ENCODE assay signal across 21 cellular contexts in genomic region chr9:133987455-133987800, GRCh38. TPM values are rescaled to one million over a fixed set of nuclear protein-coding genes. Genes with fewer than 3 reads are reported as not detected.
DNase-seq lines count a peak whose midpoint lies in the region; ATAC-seq, FAIRE-seq and TF ChIP-seq lines count a peak whose summit lies in the region.
"Had no signal": no experiment of that assay in that cellular context is flagged by ENCODE, and none has a peak within 500 bp of the region (broad histone marks: within the 10 kb centered on the region; RNA-seq: fewer than 3 reads in every experiment).

No MANE protein-coding gene starts in this region.

- peaks cover 72% of the 10 kb centered on the region for H3K79me2 ChIP-seq in Loucy (ENCODE audit: insufficient read depth, low read length)
- peaks cover 89% of the 10 kb centered on the region for H3K79me2 ChIP-seq in GM12878 (ENCODE audit: control insufficient read depth, insufficient read depth, low read length)
- H3K79me2 ChIP-seq in HepG2 (ENCODE audit: insufficient read depth, low read length) = peaks cover 91% of the 10 kb centered on the region

- no peaks in the 10 kb centered on the region for H3K36me3 Mint-ChIP-seq in progenitor cell of endocrine pancreas (ENCODE audit: insufficient read depth)

- H3K36me3 ChIP-seq in Loucy (ENCODE audit: insufficient read depth, low read length) (no peaks in the 10 kb centered on the region), GM12878 (ENCODE audit: control insufficient read depth in 2 of 2, insufficient read depth in 2 of 2, low read length in 1 of 2) (no peaks in the 10 kb centered on the region; a peak in 3 of 4 replicates), HepG2 (replicated peaks in 1 of 2; ENCODE audit: control insufficient read depth in 1 of 2, insufficient read depth in 2 of 2, low read length in 2 of 2) (peaks cover 4 to 16% of the 10 kb centered on the region in 2 experiments; a peak in 4 of 5 replicates)
- H3K36me3 ChIP-seq: MG63 had no signal

- no TSS peak for BruUV-seq in GM12878 (replicated peaks; lab: Mats Ljungman, UMichigan)
- no TSS peak for BruUV-seq in HepG2 (replicated peaks; lab: Mats Ljungman, UMichigan)

- H3K4me3 ChIP-seq in Loucy (ENCODE audit: low read length, poor library complexity, severe bottlenecking) = no peak overlapping the region
- H3K4me3 ChIP-seq in GM12878 = no peak overlapping the region
- H3K4me3 ChIP-seq in HepG2 (replicated peaks in 1 of 3; ENCODE audit: insufficient read depth in 1 of 3, low read depth in 2 of 3, low read length in 3 of 3) = no peak overlapping the region
- H3K4me3 ChIP-seq: MG63, PC-9 had no signal

- TF ChIP-seq POLR2A in GM12878 (IDR thresholded peaks at IDR 0.05; ENCODE audit: low read depth, low read length) = no peak
- TF ChIP-seq POLR2A in HepG2 (IDR thresholded peaks at IDR 0.05; ENCODE audit: insufficient read depth in 1 of 2, low read depth in 2 of 2, low read length in 2 of 2) = no peak

- H3K4me1 ChIP-seq in Loucy (ENCODE audit: insufficient read depth, low read length, poor library complexity, severe bottlenecking) = peaks cover 24% of the 10 kb centered on the region
- peaks cover 6% of the 10 kb centered on the region for H3K4me1 ChIP-seq in GM12878 (ENCODE audit: control insufficient read depth, insufficient read depth, low read length)
- peaks cover 49% of the 10 kb centered on the region for H3K4me1 ChIP-seq in HepG2 (ENCODE audit: insufficient read depth, low read length)

- in situ Hi-C loops in GM12878 (cut with MboI) = no loop called here
- in situ Hi-C loops in HepG2 (cut with HindIII; ENCODE audit: extremely low pct_ligation_motif_present, low pct_unique_long_range_greater_than_20kb) = no loop called here

- TF ChIP-seq RAD21 in GM12878 (IDR thresholded peaks at IDR 0.05; ENCODE audit: insufficient read depth, low read depth, low read length) = no peak
- no peak for TF ChIP-seq RAD21 in HepG2 (CRISPR knock-in tag; IDR thresholded peaks at IDR 0.05)

- CTCF ChIA-PET in GM12878 (lab: Yijun Ruan, JAX) (no interaction called here), HepG2 (lab: Yijun Ruan, JAX; ENCODE audit: low intra/inter-chr PET ratio, low total read pairs) (no interaction called here)

- H3K27me3 ChIP-seq in Loucy (ENCODE audit: insufficient read depth, low read length, poor library complexity, severe bottlenecking) (no peaks in the 10 kb centered on the region), GM12878 (replicated peaks in 1 of 2; ENCODE audit: control insufficient read depth in 2 of 2, insufficient read depth in 2 of 2, low read length in 1 of 2) (no peaks in the 10 kb centered on the region), HepG2 (ENCODE audit: control insufficient read depth in 1 of 2, insufficient read depth in 2 of 2, low read length in 2 of 2) (no peaks in the 10 kb centered on the region)
- H3K27me3 ChIP-seq: MG63 had no signal

- FAIRE-seq in GM12878 (lab: Jason Lieb, UNC) (no peak), HepG2 (lab: Jason Lieb, UNC) (no peak), GM19239 (lab: Jason Lieb, UNC) (no peak)
- FAIRE-seq: G401.6, GM12891 had no signal

- DNase-seq in GM12878 (ENCODE audit: low read depth, low spot score) (no peak), HepG2 (ENCODE audit: low spot score) (no peak), progenitor cell of endocrine pancreas (ENCODE audit: low spot score, unreplicated experiment) (no peak), D341Med (ENCODE audit: low spot score) (no peak), globus pallidus (ENCODE audit: low spot score) (no peak), GM19239 (ENCODE audit: insufficient read length, low spot score) (no peak)
- DNase-seq: Calu3; CD4-positive, alpha-beta T cell; DMS79 treated with DMSO at 0.1 percent for 48 hours; GOT3; MG63; NCI-H1092; NCI-H2081 treated with DMSO at 0.1 percent for 48 hours; NCI-H510A; NCI-H774; PC-9; SK-N-SH had no signal

- no peak for TF ChIP-seq EP300 in GM12878 (IDR thresholded peaks at IDR 0.05; ENCODE audit: borderline replicate concordance in 1 of 2, control insufficient read depth in 1 of 2, low read depth in 2 of 2, low read length in 2 of 2)
- TF ChIP-seq EP300 in HepG2 (IDR thresholded peaks at IDR 0.05; ENCODE audit: low read depth in 2 of 2, low read length in 2 of 2) = no peak
- TF ChIP-seq EP300 in HepG2 (CRISPR knock-in tag; IDR thresholded peaks at IDR 0.05; ENCODE audit: borderline replicate concordance) = no peak

- H3K4me2 ChIP-seq in Loucy (ENCODE audit: low read depth, low read length, poor library complexity, severe bottlenecking) (peak overlapping the region; percentile 42), GM12878 (ENCODE audit: control insufficient read depth, insufficient read depth) (peak overlapping the region; percentile 62; the same call in 1 of the 2 replicates), HepG2 (ENCODE audit: low read depth, low read length) (0 out of 2 replicates have a peak overlapping the region, but pooled peaks have one; percentile 1)
- H3K4me2 ChIP-seq: PC-9, SK-N-SH had no signal

- POLR2A ChIA-PET in GM12878 (lab: Charles Lee) = interaction anchor here (0.6 kb wide), 1 partner anchor 19 kb away, joined by 3 read pairs; no protein-coding TSS in a partner anchor
- POLR2A ChIA-PET in HepG2 (lab: Yijun Ruan, JAX) = no interaction called here

- H3K27me3 Mint-ChIP-seq in progenitor cell of endocrine pancreas = no peaks in the 10 kb centered on the region

- TF ChIP-seq CTCF in Loucy (conservative IDR thresholded peaks at IDR 0.05; ENCODE audit: low read length) (no peak), GM12878 (IDR thresholded peaks at IDR 0.05 in 2 of 3, conservative IDR thresholded peaks at IDR 0.05 in 1 of 3; ENCODE audit: control insufficient read depth in 2 of 3, extremely low read depth in 1 of 3, insufficient read depth in 1 of 3, low read depth in 3 of 3, low read length in 3 of 3) (no peak), HepG2 (CRISPR knock-in tag; IDR thresholded peaks at IDR 0.05) (no peak), progenitor cell of endocrine pancreas (IDR thresholded peaks at IDR 0.05; ENCODE audit: unreplicated experiment) (no peak)

- no peaks in the 10 kb centered on the region for H3K9me3 Mint-ChIP-seq in progenitor cell of endocrine pancreas (ENCODE audit: low read depth)
- H3K9me3 Mint-ChIP-seq: CD4-positive, alpha-beta T cell had no signal

- H2AFZ ChIP-seq in Loucy (ENCODE audit: low read length) = no peak overlapping the region
- no peak overlapping the region for H2AFZ ChIP-seq in GM12878 (ENCODE audit: control insufficient read depth, low read depth, low read length)
- no peak overlapping the region for H2AFZ ChIP-seq in HepG2 (ENCODE audit: low read length)
- H2AFZ ChIP-seq: PC-9 had no signal

- peak overlapping the region; percentile 68 for H3K27ac Mint-ChIP-seq in progenitor cell of endocrine pancreas
- H3K27ac Mint-ChIP-seq: CD4-positive, alpha-beta T cell had no signal

- ATAC-seq in GM12878 = no peak
- no peak for ATAC-seq in HepG2
- ATAC-seq in HG03025 (IDR thresholded peaks at IDR 0.05; ENCODE audit: low FRiP score, unreplicated experiment) = no peak

- H3K9me3 ChIP-seq in Loucy (ENCODE audit: insufficient read depth, low read depth, low read length) (no peaks in the 10 kb centered on the region), GM12878 (replicated peaks; ENCODE audit: control insufficient read depth, insufficient read depth, low read length) (no peaks in the 10 kb centered on the region), HepG2 (ENCODE audit: low read length) (no peaks in the 10 kb centered on the region)
- H3K9me3 ChIP-seq: MG63, SK-N-SH had no signal

- H4K20me1 ChIP-seq in Loucy (ENCODE audit: insufficient read depth, low read length, poor library complexity, severe bottlenecking) = peaks cover 7% of the 10 kb centered on the region
- peaks cover 6% of the 10 kb centered on the region; the same call in 1 of the 2 replicates for H4K20me1 ChIP-seq in GM12878 (ENCODE audit: control insufficient read depth, insufficient read depth)
- H4K20me1 ChIP-seq in HepG2 (ENCODE audit: insufficient read depth, low read length) = peaks cover 47% of the 10 kb centered on the region

- H3K4me3 Mint-ChIP-seq in progenitor cell of endocrine pancreas (ENCODE audit: low read depth) = no peak overlapping the region

- SMC1A ChIA-PET in GM12878 (lab: Charles Lee; ENCODE audit: uncharacterized antibody, unreplicated experiment) = no interaction called here

- H3K9me2 ChIP-seq in Loucy (replicated peaks; ENCODE audit: low read depth, low read length) = no peaks in the 10 kb centered on the region
- H3K9me2 ChIP-seq: SK-N-SH had no signal

- no peak overlapping the region for H3K9ac ChIP-seq in Loucy (ENCODE audit: low read depth, low read length, poor library complexity, severe bottlenecking)
- H3K9ac ChIP-seq in GM12878 (ENCODE audit: control insufficient read depth, insufficient read depth, low read length) = no peak overlapping the region
- H3K9ac ChIP-seq in HepG2 (ENCODE audit: insufficient read depth, low read depth, low read length) = no peak overlapping the region
- H3K9ac ChIP-seq: SK-N-SH had no signal

- no peaks in the 10 kb centered on the region for H3F3A ChIP-seq in Loucy (ENCODE audit: low read depth)

- RAD21 ChIA-PET in GM12878 (lab: Charles Lee; ENCODE audit: unreplicated experiment) = no interaction called here

- H3K27ac ChIP-seq in GM12878 (ENCODE audit: control insufficient read depth, insufficient read depth) (no peak overlapping the region), HepG2 (ENCODE audit: extremely low read length, insufficient read depth, low read length) (no peak overlapping the region)
- H3K27ac ChIP-seq: PC-9 had no signal

- intact Hi-C loops in GM12878 (cut with micrococcal nuclease; ENCODE audit: unreplicated experiment) (no loop called here), HepG2 (cut with micrococcal nuclease; ENCODE audit: unreplicated experiment) (no loop called here)

- H3K4me1 Mint-ChIP-seq in progenitor cell of endocrine pancreas (ENCODE audit: low read depth) = peaks cover 34% of the 10 kb centered on the region

- 87% methylated on average over 14 of the region's 14 CpGs for WGBS in GM12878 (ENCODE audit: insufficient coverage, insufficient replicate concordance, low lambda C conversion rate, missing lambda C conversion rate)
- WGBS in HepG2 (ENCODE audit: low lambda C conversion rate) = 94% methylated on average over 13 of the region's 14 CpGs

RNA-seq across cellular contexts. Expression of gene VAV2, which starts 4.7 kb away (rescaled TPM):
- total RNA-seq in GM12878 (2013; cell fraction: nucleolus; rRNA removed) = 39.5 and 41.0 TPM in 2 replicates
- 15.4 and 17.3 TPM in 2 replicates for total RNA-seq in GM12878 (2014; rRNA removed)
- total RNA-seq in GM12878 (2014; rRNA removed; fragmentation: Illumina TruSeq; extraction: Trizol) = 17.8 and 18.1 TPM in 2 replicates
- 36.0 and 43.9 TPM in 2 replicates for total RNA-seq in GM12878 (2021)
- polyA plus RNA-seq in GM12878 (2011; ENCODE audit: low read depth) = 11.0 TPM
- 9.7 and 13.3 TPM in 2 replicates for polyA plus RNA-seq in GM12878 (2011; rRNA removed)
- 16.2 and 18.8 TPM in 2 replicates for polyA plus RNA-seq in GM12878 (2011; cell fraction: cytosol; rRNA removed)
- 37.5 and 42.0 TPM in 2 replicates for polyA plus RNA-seq in GM12878 (2011; cell fraction: nucleus; rRNA removed)
- 24.7 and 27.4 TPM in 2 replicates for polyA plus RNA-seq in GM12878 (2012)
- 16.1 and 23.6 TPM in 2 replicates for polyA plus RNA-seq in GM12878 (2014; fragmentation: Illumina TruSeq; extraction: Trizol)
- under 1 TPM; 0.13 to 0.53 TPM for polyA plus RNA-seq in GM12878 (2014; fragmentation: Nextera tagmentation; extraction: Ambion mirVana)
- 26.7 and 30.9 TPM in 2 replicates for polyA plus RNA-seq in GM12878 (2014; rRNA removed)
- polyA plus RNA-seq in GM12878 (2016; fragmentation: Nextera tagmentation; extraction: Ambion mirVana) = 10 to 100 TPM; 13.5 to 16.6 TPM
- polyA minus RNA-seq in GM12878 (2011; rRNA and poly(A)+ RNA removed) = 21.4 and 32.6 TPM in 2 replicates
- 12.7 and 13.9 TPM in 2 replicates for polyA minus RNA-seq in GM12878 (2011; cell fraction: cytosol; rRNA and poly(A)+ RNA removed)
- 11.4 and 17.0 TPM in 2 replicates for polyA minus RNA-seq in GM12878 (2011; cell fraction: nucleus; rRNA and poly(A)+ RNA removed)
- 21.2 and 22.5 TPM in 2 replicates for total RNA-seq in HepG2 (2016; rRNA removed; fragmentation: Illumina TruSeq; extraction: Trizol)
- 11.6 and 15.3 TPM in 2 replicates for total RNA-seq in HepG2 (2016; cell fraction: cytosol; rRNA removed; fragmentation: Illumina TruSeq; extraction: Trizol; ENCODE audit: low read depth)
- total RNA-seq in HepG2 (2016; cell fraction: insoluble cytoplasmic fraction; rRNA removed; fragmentation: Illumina TruSeq; extraction: Trizol) = 17.5 and 22.6 TPM in 2 replicates
- 15.0 and 15.8 TPM in 2 replicates for total RNA-seq in HepG2 (2016; cell fraction: membrane; rRNA removed; fragmentation: Illumina TruSeq; extraction: Trizol)
- 24.8 and 26.3 TPM in 2 replicates for total RNA-seq in HepG2 (2016; cell fraction: nucleus; rRNA removed; fragmentation: Illumina TruSeq; extraction: Trizol)
- 22.9 and 32.7 TPM in 2 replicates for polyA plus RNA-seq in HepG2 (2011; rRNA removed)
- polyA plus RNA-seq in HepG2 (2011; cell fraction: cytosol; rRNA removed) = 23.2 and 24.2 TPM in 2 replicates
- 70.9 and 79.3 TPM in 2 replicates for polyA plus RNA-seq in HepG2 (2011; cell fraction: nucleus; rRNA removed)
- 34.9 and 35.5 TPM in 2 replicates for polyA plus RNA-seq in HepG2 (2012)
- 2.1 and 2.5 TPM in 2 replicates for polyA plus RNA-seq in HepG2 (2016; cell fraction: cytosol; fragmentation: Illumina TruSeq; extraction: Trizol; ENCODE audit: low read depth)
- 21.5 and 26.8 TPM in 2 replicates for polyA plus RNA-seq in HepG2 (2016; cell fraction: insoluble cytoplasmic fraction; fragmentation: Illumina TruSeq; extraction: Trizol; ENCODE audit: low read depth)
- polyA plus RNA-seq in HepG2 (2016; cell fraction: membrane; fragmentation: Illumina TruSeq; extraction: Trizol; ENCODE audit: low read depth) = 8.7 and 9.2 TPM in 2 replicates
- polyA plus RNA-seq in HepG2 (2016; cell fraction: nucleus; fragmentation: Illumina TruSeq; extraction: Trizol; ENCODE audit: insufficient read depth, low read depth) = 61.9 and 62.3 TPM in 2 replicates
- polyA minus RNA-seq in HepG2 (2011; rRNA and poly(A)+ RNA removed; ENCODE audit: low replicate concordance) = 37.6 and 51.8 TPM in 2 replicates
- 33.6 and 35.2 TPM in 2 replicates for polyA minus RNA-seq in HepG2 (2011; cell fraction: cytosol; rRNA and poly(A)+ RNA removed)
- polyA minus RNA-seq in HepG2 (2011; cell fraction: nucleus; rRNA and poly(A)+ RNA removed) = 32.7 and 34.4 TPM in 2 replicates
- 80.6 and 82.8 TPM in 2 replicates for total RNA-seq in progenitor cell of endocrine pancreas

RNA-seq across cellular contexts. Expression of gene BRD3OS, which starts 37.9 kb away (rescaled TPM):
- 7.5 and 7.6 TPM in 2 replicates for total RNA-seq in GM12878 (2013; cell fraction: nucleolus; rRNA removed)
- 11.5 and 12.4 TPM in 2 replicates for total RNA-seq in GM12878 (2014; rRNA removed)
- 5.4 and 6.3 TPM in 2 replicates for total RNA-seq in GM12878 (2014; rRNA removed; fragmentation: Illumina TruSeq; extraction: Trizol)
- total RNA-seq in GM12878 (2021) = 12.8 and 13.6 TPM in 2 replicates
- 4.9 TPM for polyA plus RNA-seq in GM12878 (2011; ENCODE audit: low read depth)
- 5.6 and 7.0 TPM in 2 replicates for polyA plus RNA-seq in GM12878 (2011; rRNA removed)
- 6.1 and 6.4 TPM in 2 replicates for polyA plus RNA-seq in GM12878 (2011; cell fraction: cytosol; rRNA removed)
- 5.9 and 7.8 TPM in 2 replicates for polyA plus RNA-seq in GM12878 (2011; cell fraction: nucleus; rRNA removed)
- polyA plus RNA-seq in GM12878 (2012) = 8.5 and 9.0 TPM in 2 replicates
- polyA plus RNA-seq in GM12878 (2014; fragmentation: Illumina TruSeq; extraction: Trizol) = 7.6 and 10.0 TPM in 2 replicates
- polyA plus RNA-seq in GM12878 (2014; fragmentation: Nextera tagmentation; extraction: Ambion mirVana) = 1 to 10 TPM; 2.1 to 2.6 TPM
- 12.7 and 12.9 TPM in 2 replicates for polyA plus RNA-seq in GM12878 (2014; rRNA removed)
- polyA plus RNA-seq in GM12878 (2016; fragmentation: Nextera tagmentation; extraction: Ambion mirVana) = 10 to 100 TPM; 13.6 to 13.7 TPM
- 2.2 and 6.0 TPM in 2 replicates for polyA minus RNA-seq in GM12878 (2011; rRNA and poly(A)+ RNA removed)
- 2.3 and 3.2 TPM in 2 replicates for polyA minus RNA-seq in GM12878 (2011; cell fraction: cytosol; rRNA and poly(A)+ RNA removed)
- polyA minus RNA-seq in GM12878 (2011; cell fraction: nucleus; rRNA and poly(A)+ RNA removed) = 5.2 and 6.1 TPM in 2 replicates
- total RNA-seq in HepG2 (2016; rRNA removed; fragmentation: Illumina TruSeq; extraction: Trizol) = 4.9 and 5.0 TPM in 2 replicates
- total RNA-seq in HepG2 (2016; cell fraction: cytosol; rRNA removed; fragmentation: Illumina TruSeq; extraction: Trizol; ENCODE audit: low read depth) = 2.6 and 4.1 TPM in 2 replicates
- total RNA-seq in HepG2 (2016; cell fraction: insoluble cytoplasmic fraction; rRNA removed; fragmentation: Illumina TruSeq; extraction: Trizol) = 4.9 and 5.5 TPM in 2 replicates
- 10.3 and 11.9 TPM in 2 replicates for total RNA-seq in HepG2 (2016; cell fraction: membrane; rRNA removed; fragmentation: Illumina TruSeq; extraction: Trizol)
- total RNA-seq in HepG2 (2016; cell fraction: nucleus; rRNA removed; fragmentation: Illumina TruSeq; extraction: Trizol) = 3.1 and 4.3 TPM in 2 replicates
- 3.9 and 5.7 TPM in 2 replicates for polyA plus RNA-seq in HepG2 (2011; rRNA removed)
- 3.3 and 4.0 TPM in 2 replicates for polyA plus RNA-seq in HepG2 (2011; cell fraction: cytosol; rRNA removed)
- polyA plus RNA-seq in HepG2 (2011; cell fraction: nucleus; rRNA removed) = 3.3 and 3.7 TPM in 2 replicates
- 2.3 and 2.6 TPM in 2 replicates for polyA plus RNA-seq in HepG2 (2012)
- polyA plus RNA-seq in HepG2 (2016; cell fraction: cytosol; fragmentation: Illumina TruSeq; extraction: Trizol; ENCODE audit: low read depth) = 4.5 and 6.0 TPM in 2 replicates
- 5.4 and 5.8 TPM in 2 replicates for polyA plus RNA-seq in HepG2 (2016; cell fraction: insoluble cytoplasmic fraction; fragmentation: Illumina TruSeq; extraction: Trizol; ENCODE audit: low read depth)
- 8.8 and 10.1 TPM in 2 replicates for polyA plus RNA-seq in HepG2 (2016; cell fraction: membrane; fragmentation: Illumina TruSeq; extraction: Trizol; ENCODE audit: low read depth)
- 4.3 and 5.4 TPM in 2 replicates for polyA plus RNA-seq in HepG2 (2016; cell fraction: nucleus; fragmentation: Illumina TruSeq; extraction: Trizol; ENCODE audit: insufficient read depth, low read depth)
- polyA minus RNA-seq in HepG2 (2011; rRNA and poly(A)+ RNA removed; ENCODE audit: low replicate concordance) = 5.6 and 12.7 TPM in 2 replicates
- 2.5 and 3.1 TPM in 2 replicates for polyA minus RNA-seq in HepG2 (2011; cell fraction: cytosol; rRNA and poly(A)+ RNA removed)
- polyA minus RNA-seq in HepG2 (2011; cell fraction: nucleus; rRNA and poly(A)+ RNA removed) = 1.5 and 2.1 TPM in 2 replicates
- total RNA-seq in progenitor cell of endocrine pancreas = 21.8 and 28.0 TPM in 2 replicates

Comparison
In these comparisons a context has a peak if more than half of its experiments do, and no peak if none do; other contexts are left out.
1. H3K4me2 ChIP-seq: peak in every context shown above with its lines; median percentile 62 in GM12878; 42 in Loucy; 1 in HepG2.